In the genomic region with DNA sequence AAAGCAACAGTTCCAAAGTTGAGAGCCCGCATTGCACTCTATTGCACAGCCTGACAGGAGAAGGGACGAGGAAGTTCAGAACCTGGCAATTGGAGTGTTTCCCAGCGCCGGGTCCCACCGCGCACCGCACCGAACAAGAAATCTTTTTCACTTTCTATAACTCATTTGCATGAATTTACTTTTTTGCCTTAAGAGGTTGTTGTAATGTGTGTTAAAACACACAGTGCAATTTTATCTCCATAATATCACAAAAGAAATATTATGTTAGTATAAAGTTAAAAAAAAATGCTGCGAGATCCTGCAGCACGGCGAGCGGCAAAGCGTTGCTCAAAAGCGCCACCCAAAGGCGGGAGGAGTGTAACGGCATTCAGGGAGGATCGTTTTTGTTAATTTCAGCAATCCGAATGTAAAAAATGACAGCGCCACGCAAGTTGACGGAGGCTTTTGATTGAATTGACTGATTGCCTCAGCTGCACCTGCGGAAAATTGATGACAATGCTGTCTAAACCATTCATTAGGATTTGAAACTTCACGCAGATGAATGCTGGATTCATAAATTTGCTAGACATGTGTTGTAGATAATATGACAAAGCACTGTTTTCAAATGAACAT, we compare ENCODE assay signal across 9 cellular contexts.
DNase-seq lines count a peak whose midpoint lies in the region; ATAC-seq, FAIRE-seq and TF ChIP-seq lines count a peak whose summit lies in the region.
"Had no signal": no experiment of that assay in that cellular context is flagged by ENCODE, and none has a peak within 500 bp of the region (broad histone marks: within the 10 kb centered on the region; RNA-seq: fewer than 3 reads in every experiment).

No MANE protein-coding gene starts in this region.

- H3K27ac ChIP-seq in foreskin keratinocyte (no peak overlapping the region), pancreas (no peak overlapping the region)

- WGBS in pancreas, 2 donors, result 1 to 3% methylated on average over 23 of the region's 23 CpGs

- H3K4me1 ChIP-seq in foreskin keratinocyte, result no peaks in the 10 kb centered on the region
- no peaks in the 10 kb centered on the region for H3K4me1 ChIP-seq in pancreas

- H3K9me3 ChIP-seq in pancreas, result no peaks in the 10 kb centered on the region

- H3K4me3 ChIP-seq in pancreas, result peak overlapping the region in 3 of 4 donors; percentile 10 to 26 (median 16)

- ATAC-seq in foreskin keratinocyte (no peak), pancreas (peak; percentile 38 to 88 (median 71)), HG03039 (IDR thresholded peaks at IDR 0.05; ENCODE audit: unreplicated experiment) (no peak)

- DNase-seq in activated CD4-positive, alpha-beta T cell treated with anti-CD3 and anti-CD28 coated beads, Interleukin-2, amount 10 ng/mL, durations not matched to agents 24 days and 14 days, result peak; percentile 72
- no peak for DNase-seq in activated CD4-positive, alpha-beta T cell treated with anti-CD3 and anti-CD28 coated beads for 1 hour
- DNase-seq in SK-N-DZ (ENCODE audit: low spot score) (peak; percentile 13), foreskin keratinocyte (peak in 1 of 2 donors; percentile 5), pancreas (peak in 5 of 6 donors; percentile 13 to 72 (median 41)), NCI-H1417 treated with DMSO at 0.1 percent for 48 hours (lab: John Stamatoyannopoulos, UW) (no peak), posterior vena cava (ENCODE audit: low spot score) (no peak)

- H3K27me3 ChIP-seq in foreskin keratinocyte, result peaks cover 27% of the 10 kb centered on the region
- peaks cover 0 to 45% (median 3%) of the 10 kb centered on the region in 4 donors for H3K27me3 ChIP-seq in pancreas

- H3K27ac Mint-ChIP-seq in activated CD4-positive, alpha-beta T cell treated with anti-CD3 and anti-CD28 coated beads, Interleukin-2, amount 10 ng/mL, durations not matched to agents 24 days and 14 days, result no peak overlapping the region

- H3K4me1 Mint-ChIP-seq in activated CD4-positive, alpha-beta T cell treated with anti-CD3 and anti-CD28 coated beads, Interleukin-2, amount 10 ng/mL, durations not matched to agents 24 days and 14 days, result no peaks in the 10 kb centered on the region

- H3K9me3 Mint-ChIP-seq in activated CD4-positive, alpha-beta T cell treated with anti-CD3 and anti-CD28 coated beads, Interleukin-2, amount 10 ng/mL, durations not matched to agents 24 days and 14 days, result no peaks in the 10 kb centered on the region

- H3K27me3 Mint-ChIP-seq in activated CD4-positive, alpha-beta T cell treated with anti-CD3 and anti-CD28 coated beads, Interleukin-2, amount 10 ng/mL, durations not matched to agents 24 days and 14 days, result peaks cover 10% of the 10 kb centered on the region

- H3K36me3 ChIP-seq in pancreas, result no peaks in the 10 kb centered on the region

- H3K36me3 Mint-ChIP-seq in activated CD4-positive, alpha-beta T cell treated with anti-CD3 and anti-CD28 coated beads, Interleukin-2, amount 10 ng/mL, durations not matched to agents 24 days and 14 days (ENCODE audit: low read depth), result no peaks in the 10 kb centered on the region

- FAIRE-seq in pancreas (lab: Jason Lieb, UNC), result peak; percentile 17
- FAIRE-seq: G401.6 had no signal

- intact Hi-C loops in activated CD4-positive, alpha-beta T cell treated with anti-CD3 and anti-CD28 coated beads, Interleukin-2, amount 10 ng/mL, durations not matched to agents 24 days and 14 days (cut with micrococcal nuclease), result no loop called here
- intact Hi-C loops in pancreas (cut with DNase I), result no loop called here
- intact Hi-C loops in posterior vena cava (cut with DNase I), result no loop called here

- H3K4me3 Mint-ChIP-seq in activated CD4-positive, alpha-beta T cell treated with anti-CD3 and anti-CD28 coated beads, Interleukin-2, amount 10 ng/mL, durations not matched to agents 24 days and 14 days, result no peak overlapping the region

- TF ChIP-seq CTCF in foreskin keratinocyte (conservative IDR thresholded peaks at IDR 0.05) (peak; percentile 67), pancreas (IDR thresholded peaks at IDR 0.05) (peak in 3 of 4 donors; percentile 44 to 55 (median 52))

Comparison
In these comparisons a context has a peak if more than half of its experiments do, and no peak if none do; other contexts are left out.
1. DNase-seq: peak in activated CD4-positive, alpha-beta T cell treated with anti-CD3 and anti-CD28 coated beads, Interleukin-2, amount 10 ng/mL, durations not matched to agents 24 days and 14 days (single experiment), SK-N-DZ (single experiment) and pancreas (5 of 6); none in activated CD4-positive, alpha-beta T cell treated with anti-CD3 and anti-CD28 coated beads for 1 hour (single experiment), NCI-H1417 treated with DMSO at 0.1 percent for 48 hours (single experiment) and posterior vena cava (single experiment).
2. ATAC-seq: peak in pancreas (4 of 4); none in foreskin keratinocyte (single experiment) and HG03039 (single experiment).